Comparison of ENCODE assay signal across 16 cellular contexts in the genomic region with DNA sequence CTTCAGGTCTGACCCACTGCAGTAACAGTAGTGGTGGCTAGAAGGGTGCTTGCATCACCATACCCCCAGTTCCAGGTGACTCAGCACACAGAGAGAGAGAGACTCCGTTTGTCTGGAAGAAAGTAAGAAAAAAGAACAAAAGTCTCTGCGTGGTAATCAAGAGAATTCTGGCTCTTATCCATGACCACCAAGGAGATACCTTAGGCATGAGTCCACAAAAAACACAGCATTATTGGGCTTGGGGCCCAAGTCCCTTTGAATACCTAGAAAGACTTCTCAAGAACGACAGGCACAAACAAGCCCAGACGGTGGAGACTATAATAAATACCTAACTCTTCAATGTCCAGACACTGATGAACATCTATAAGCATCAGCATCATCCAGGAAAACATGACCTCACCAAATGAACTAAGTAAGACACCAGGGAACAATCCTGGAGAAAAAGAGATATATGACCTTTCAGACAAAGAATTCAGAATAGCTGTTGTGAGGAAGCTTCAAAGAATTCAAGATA. TPM values are rescaled to one million over a fixed set of nuclear protein-coding genes. Genes with fewer than 3 reads are reported as not detected.
A peak's percentile ranks its signal among the peaks of the same experiment; 100 is the strongest.
DNase-seq lines count a peak whose midpoint lies in the region; ATAC-seq, FAIRE-seq and TF ChIP-seq lines count a peak whose summit lies in the region.
"Had no signal": no experiment of that assay in that cellular context is flagged by ENCODE, and none has a peak within 500 bp of the region (broad histone marks: within the 10 kb centered on the region; RNA-seq: fewer than 3 reads in every experiment).

No MANE protein-coding gene starts in this region.

- H2AK5ac ChIP-seq in IMR-90 (ENCODE audit: low read depth, low read length), result no peak overlapping the region

- H3K36me3 ChIP-seq in BJ (ENCODE audit: control insufficient read depth, insufficient read depth, low read length) (no peaks in the 10 kb centered on the region; the same call in 1 of the 2 replicates), IMR-90 (ENCODE audit: control insufficient read depth, insufficient read depth, low read length) (no peaks in the 10 kb centered on the region), K562 (ENCODE audit: control insufficient read depth, insufficient read depth, low read length) (no peaks in the 10 kb centered on the region), heart left ventricle (no peaks in the 10 kb centered on the region), testis (ENCODE audit: low read depth, missing control alignments) (no peaks in the 10 kb centered on the region)
- H3K36me3 ChIP-seq: prostate gland had no signal

- peaks cover 5% of the 10 kb centered on the region for H3K4me1 ChIP-seq in IMR-90 (ENCODE audit: control insufficient read depth, insufficient read depth, low read length)
- no peaks in the 10 kb centered on the region for H3K4me1 ChIP-seq in K562 (replicated peaks in 1 of 2; ENCODE audit: control insufficient read depth in 2 of 2, insufficient read depth in 2 of 2, low read length in 2 of 2)
- peaks cover 0 to 15% (median 0%) of the 10 kb centered on the region in 12 donors for H3K4me1 ChIP-seq in heart left ventricle
- H3K4me1 ChIP-seq in testis, result no peaks in the 10 kb centered on the region
- H3K4me1 ChIP-seq: prostate gland had no signal

- H3K9me1 ChIP-seq in IMR-90 (ENCODE audit: insufficient read depth, low read length) (peaks cover 3% of the 10 kb centered on the region; the same call in 1 of the 2 replicates), K562 (ENCODE audit: control insufficient read depth, insufficient read depth, low read length) (no peaks in the 10 kb centered on the region)

- H2AFZ ChIP-seq in IMR-90 (replicated peaks; ENCODE audit: low read length, poor library complexity) (no peak overlapping the region), K562 (ENCODE audit: low read depth, low read length) (no peak overlapping the region)

- 0 out of 4 replicates have a peak, but pooled peaks cover 0 to 6% of the 10 kb centered on the region in 2 experiments for H3K79me1 ChIP-seq in IMR-90 (ENCODE audit: low read depth in 1 of 2, low read length in 2 of 2)

- H4K20me1 ChIP-seq in IMR-90 (ENCODE audit: insufficient read depth, low read length) (no peaks in the 10 kb centered on the region), K562 (replicated peaks; ENCODE audit: control insufficient read depth, insufficient read depth, low read length) (no peaks in the 10 kb centered on the region)

- H3K14ac ChIP-seq in IMR-90 (replicated peaks; ENCODE audit: low read depth, low read length), result no peak overlapping the region

- peak overlapping the region; percentile 6; the same call in 1 of the 2 replicates for H4K5ac ChIP-seq in IMR-90 (ENCODE audit: low read depth, low read length)

- FAIRE-seq in K562 (lab: Jason Lieb, UNC), result no peak

- peak overlapping the region; percentile 42 for H2BK5ac ChIP-seq in IMR-90 (ENCODE audit: low read depth, low read length, poor library complexity, severe bottlenecking)

- H3K18ac ChIP-seq in IMR-90 (ENCODE audit: low read depth, low read length), result peak overlapping the region; percentile 46; the same call in 1 of the 2 replicates

- TF ChIP-seq POLR2A in IMR-90 (IDR thresholded peaks at IDR 0.05; ENCODE audit: low read depth, low read length), result no peak
- TF ChIP-seq POLR2A in K562 (conservative IDR thresholded peaks at IDR 0.05), result no peak
- no peak for TF ChIP-seq POLR2A in heart left ventricle (IDR thresholded peaks at IDR 0.05)
- TF ChIP-seq POLR2A in testis (IDR thresholded peaks at IDR 0.05), result no peak

- no peak overlapping the region for H2BK20ac ChIP-seq in IMR-90 (ENCODE audit: low read depth, low read length)

- no peak overlapping the region for H3K56ac ChIP-seq in IMR-90 (ENCODE audit: extremely low read depth, insufficient read depth, low read length)

- peak overlapping the region; percentile 6; the same call in 1 of the 2 replicates for H3K4ac ChIP-seq in IMR-90 (ENCODE audit: low read depth, low read length)

- H3K27ac ChIP-seq in IMR-90 (ENCODE audit: insufficient read depth, low read length) (no peak overlapping the region), K562 (ENCODE audit: extremely low read depth, low read depth, low read length) (no peak overlapping the region), heart left ventricle (no peak overlapping the region), testis (no peak overlapping the region)
- H3K27ac ChIP-seq: prostate gland had no signal

- intact Hi-C loops in IMR-90 (cut with micrococcal nuclease), result no loop called here
- intact Hi-C loops in K562 (cut with micrococcal nuclease), result no loop called here
- intact Hi-C loops in heart left ventricle (cut with DNase I), result loop anchor here in 1 of 10 donors (2.0 kb wide), 1 partner anchor 19 kb away; no protein-coding TSS in a partner anchor
- intact Hi-C loops in testis (cut with DNase I; ENCODE audit: low total_unique reads), result no loop called here

- no peak overlapping the region for H2BK15ac ChIP-seq in IMR-90 (ENCODE audit: low read depth, low read length)

- ATAC-seq in IMR-90 (ENCODE audit: low read depth) (peak; percentile 51), K562 (peak; percentile 43; the same call in 1 of the 3 replicates), HG03442 (IDR thresholded peaks at IDR 0.05; ENCODE audit: unreplicated experiment) (no peak), heart left ventricle (no peak), HG03097 (IDR thresholded peaks at IDR 0.05; ENCODE audit: low FRiP score, unreplicated experiment) (no peak)
- ATAC-seq: mucosa of descending colon; Right ventricle myocardium inferior; stimulated activated naive CD8-positive, alpha-beta T cell treated with anti-CD3 and anti-CD28 coated beads, Interleukin-15, amount 100 ng/mL, for 72 hours had no signal

- WGBS in IMR-90 (ENCODE audit: extremely low coverage in 2 of 2, insufficient read length in 1 of 2), 2 experiments, result no CpG with 5 or more reads among the region's 4 CpGs
- WGBS in K562 (ENCODE audit: insufficient coverage, low coverage, missing lambda C conversion rate), result 11% methylated on average over 4 of the region's 4 CpGs
- WGBS in heart left ventricle, 4 donors, result 88 to 89% (median 89%) methylated on average over 4 of the region's 4 CpGs
- WGBS in testis, 2 donors, result 58 to 63% methylated on average over 4 of the region's 4 CpGs

- TF ChIP-seq RAD21 in IMR-90 (IDR thresholded peaks at IDR 0.05; ENCODE audit: low read length) (no peak), K562 (CRISPR knock-in tag; conservative IDR thresholded peaks at IDR 0.05 in 1 of 2, IDR thresholded peaks at IDR 0.05 in 1 of 2) (no peak)

- H3K9ac ChIP-seq in IMR-90 (ENCODE audit: low read depth, low read length), result no peak overlapping the region
- no peak overlapping the region for H3K9ac ChIP-seq in K562 (ENCODE audit: insufficient read depth in 1 of 2, low read depth in 2 of 2, low read length in 2 of 2)

- CTCF ChIA-PET in BJ (lab: Yijun Ruan, JAX), result no interaction called here
- CTCF ChIA-PET in IMR-90 (lab: Yijun Ruan, JAX), result no interaction called here
- CTCF ChIA-PET in K562 (lab: Yijun Ruan, JAX; ENCODE audit: low intra/inter-chr PET ratio), result no interaction called here

- H2AK9ac ChIP-seq in IMR-90 (replicated peaks; ENCODE audit: low read depth, low read length, poor library complexity), result no peak overlapping the region

- H3K27me3 ChIP-seq in BJ (ENCODE audit: control insufficient read depth, insufficient read depth, low read length) (no peaks in the 10 kb centered on the region), IMR-90 (ENCODE audit: control insufficient read depth, insufficient read depth, low read length) (no peaks in the 10 kb centered on the region), K562 (ENCODE audit: control insufficient read depth in 2 of 2, insufficient read depth in 2 of 2, low read length in 2 of 2) (no peaks in the 10 kb centered on the region), heart left ventricle (no peaks in the 10 kb centered on the region), testis (no peaks in the 10 kb centered on the region)

- TF ChIP-seq CTCF in BJ (IDR thresholded peaks at IDR 0.05; ENCODE audit: insufficient read depth, low read depth, low read length), result no peak
- no peak for TF ChIP-seq CTCF in IMR-90 (conservative IDR thresholded peaks at IDR 0.05; ENCODE audit: low read depth, low read length)
- TF ChIP-seq CTCF in K562 (IDR thresholded peaks at IDR 0.05 in 2 of 3, conservative IDR thresholded peaks at IDR 0.05 in 1 of 3; ENCODE audit: insufficient read depth in 2 of 3, low read depth in 1 of 3, low read length in 3 of 3), result no peak
- no peak for TF ChIP-seq CTCF in heart left ventricle (IDR thresholded peaks at IDR 0.05)
- TF ChIP-seq CTCF in testis (IDR thresholded peaks at IDR 0.05), result no peak

- no peak overlapping the region for H4K8ac ChIP-seq in IMR-90 (ENCODE audit: low read depth in 2 of 2, low read length in 2 of 2)

- no peak overlapping the region for H3K23ac ChIP-seq in IMR-90 (ENCODE audit: low read depth, low read length)

- H3K4me3 ChIP-seq in BJ (ENCODE audit: low read depth, low read length), result no peak overlapping the region
- no peak overlapping the region for H3K4me3 ChIP-seq in IMR-90 (ENCODE audit: insufficient read depth, low read depth, low read length)
- no peak overlapping the region for H3K4me3 ChIP-seq in K562
- no peak overlapping the region for H3K4me3 ChIP-seq in heart left ventricle
- H3K4me3 ChIP-seq in testis, result no peak overlapping the region
- H3K4me3 ChIP-seq: mucosa of descending colon, prostate gland had no signal

- no TSS peak for BruUV-seq in IMR-90 (replicated peaks; lab: Mats Ljungman, UMichigan)
- BruUV-seq in K562 (replicated peaks; lab: Mats Ljungman, UMichigan), result no TSS peak

- H3K79me2 ChIP-seq in K562 (ENCODE audit: control insufficient read depth, insufficient read depth, low read length), result no peaks in the 10 kb centered on the region

- H3K4me2 ChIP-seq in IMR-90 (ENCODE audit: low read depth, low read length) (peak overlapping the region; percentile 14; the same call in 1 of the 2 replicates), K562 (ENCODE audit: insufficient read depth, low read length) (no peak overlapping the region)

- TF ChIP-seq EP300 in K562 (IDR thresholded peaks at IDR 0.05; ENCODE audit: low read length), result no peak

- no peak overlapping the region for H2BK120ac ChIP-seq in IMR-90 (ENCODE audit: low read depth, low read length)

- POLR2A ChIA-PET in BJ (lab: Charles Lee) (no interaction called here), IMR-90 (lab: Charles Lee; ENCODE audit: unreplicated experiment) (no interaction called here), K562 (lab: Yijun Ruan, JAX) (interaction anchor here (0.6 to 1.4 kb wide), 2 partner anchors 22 to 498 kb away, joined by 3 read pairs; a partner anchor contains a TSS)

- in situ Hi-C loops in IMR-90 (cut with MboI; ENCODE audit: low sequenced_read_pairs), result no loop called here
- in situ Hi-C loops in K562 (cut with MboI), result no loop called here

- H3K9me3 ChIP-seq in IMR-90 (ENCODE audit: control insufficient read depth, insufficient read depth, low read length), result no peaks in the 10 kb centered on the region
- H3K9me3 ChIP-seq in K562 (replicated peaks; ENCODE audit: control insufficient read depth, insufficient read depth, low read depth, low read length), result no peaks in the 10 kb centered on the region
- H3K9me3 ChIP-seq in heart left ventricle, result peaks cover 0 to 32% (median 8%) of the 10 kb centered on the region in 12 donors
- H3K9me3 ChIP-seq in testis, result no peaks in the 10 kb centered on the region
- H3K9me3 ChIP-seq: mucosa of descending colon, prostate gland had no signal

- DNase-seq in BJ (ENCODE audit: low read depth) (peak; percentile 47), IMR-90 (peak; percentile 91), K562 (ENCODE audit: extremely low read depth in 1 of 4, low spot score in 3 of 4) (no peak), kidney tubule cell (ENCODE audit: low spot score) (peak; percentile 95), heart left ventricle (no peak), testis (no peak)
- DNase-seq: amniotic stem cell; CD4-positive, alpha-beta T cell; mucosa of descending colon; NCI-H1092; NCI-H69; stimulated activated naive CD8-positive, alpha-beta T cell treated with anti-CD3 and anti-CD28 coated beads, Interleukin-15, amount 100 ng/mL, for 72 hours had no signal

- no peak overlapping the region for H4K91ac ChIP-seq in IMR-90 (ENCODE audit: insufficient read depth, low read depth, low read length)

- dilution Hi-C loops in IMR-90 (cut with HindIII; ENCODE audit: low sequenced_read_pairs, unreplicated experiment), result no loop called here

RNA-seq across cellular contexts. Expression of a gene that starts 21.7 kb away (rescaled TPM):
- polyA plus RNA-seq in BJ (2011; rRNA removed), result 16.0 and 21.6 TPM in 2 replicates
- polyA minus RNA-seq in BJ (2011; rRNA and poly(A)+ RNA removed), result 60.0 and 66.6 TPM in 2 replicates
- total RNA-seq in IMR-90 (2012; rRNA removed), result 42.1 and 49.7 TPM in 2 replicates
- 8.9 and 9.0 TPM in 2 replicates for polyA plus RNA-seq in IMR-90 (2012; rRNA removed)
- 1.9 and 3.0 TPM in 2 replicates for polyA plus RNA-seq in IMR-90 (2012; cell fraction: cytosol; rRNA removed)
- 2.6 and 23.5 TPM in 2 replicates for polyA plus RNA-seq in IMR-90 (2012; cell fraction: nucleus; rRNA removed; ENCODE audit: low replicate concordance)
- total RNA-seq in K562 (2011; cell fraction: chromatin; rRNA removed; ENCODE audit: low replicate concordance), result 47.7 and 122 TPM in 2 replicates
- 18.2 and 25.5 TPM in 2 replicates for total RNA-seq in K562 (2011; cell fraction: nucleolus; rRNA removed)
- total RNA-seq in K562 (2011; cell fraction: nucleoplasm; rRNA removed), result 38.1 and 47.5 TPM in 2 replicates
- total RNA-seq in K562 (2014; rRNA removed), result 15.1 and 16.2 TPM in 2 replicates
- 30.7 and 33.1 TPM in 2 replicates for total RNA-seq in K562 (2014; rRNA removed; fragmentation: Illumina TruSeq; extraction: Trizol)
- total RNA-seq in K562 (2015; rRNA removed; fragmentation: Illumina TruSeq; extraction: Trizol), result 38.6 and 39.4 TPM in 2 replicates
- total RNA-seq in K562 (2021), result 18.7 and 19.7 TPM in 2 replicates
- polyA plus RNA-seq in K562 (2011; rRNA removed), result 19.8 and 20.9 TPM in 2 replicates
- polyA plus RNA-seq in K562 (2011; cell fraction: cytosol; rRNA removed), result 7.0 and 11.9 TPM in 2 replicates
- 39.3 and 42.1 TPM in 2 replicates for polyA plus RNA-seq in K562 (2011; cell fraction: nucleus; rRNA removed)
- polyA plus RNA-seq in K562 (2012), result 11.6 and 14.6 TPM in 2 replicates
- 16.9 and 20.0 TPM in 2 replicates for polyA plus RNA-seq in K562 (2014; fragmentation: Illumina TruSeq; extraction: Trizol)
- polyA plus RNA-seq in K562 (2014; fragmentation: Nextera tagmentation; extraction: Ambion mirVana), result 1 to 10 TPM; 7.5 to 8.1 TPM
- polyA plus RNA-seq in K562 (2014; rRNA removed), result 14.2 and 21.4 TPM in 2 replicates
- 56.8 and 85.7 TPM in 2 replicates for polyA minus RNA-seq in K562 (2011; rRNA and poly(A)+ RNA removed)
- 13.4 and 18.4 TPM in 2 replicates for polyA minus RNA-seq in K562 (2011; cell fraction: cytosol; rRNA and poly(A)+ RNA removed)
- 45.0 and 103 TPM in 2 replicates for polyA minus RNA-seq in K562 (2011; cell fraction: nucleus; rRNA and poly(A)+ RNA removed)
- 10 to 100 TPM; 28.2 to 56.5 (median 46.0) TPM for total RNA-seq in heart left ventricle
- polyA plus RNA-seq in heart left ventricle, result 10 to 100 TPM; 15.3 to 22.6 TPM
- total RNA-seq in testis, result 100 to 1,000 TPM; 119 to 132 TPM
- polyA plus RNA-seq in testis (ENCODE audit: insufficient read depth, low read depth, low replicate concordance), result 23.5 TPM

Comparison
In these comparisons a context has a peak if more than half of its experiments do, and no peak if none do; other contexts are left out.
1. DNase-seq: peak in BJ (single experiment), IMR-90 (single experiment) and kidney tubule cell (single experiment); none in K562 (0 of 4), heart left ventricle (0 of 5) and testis (single experiment).
2. ATAC-seq: peak in IMR-90 (single experiment) and K562 (single experiment); none in HG03442 (single experiment), heart left ventricle (0 of 4) and HG03097 (single experiment).